24 cellular contexts compared by ENCODE assay signal in the genomic region with DNA sequence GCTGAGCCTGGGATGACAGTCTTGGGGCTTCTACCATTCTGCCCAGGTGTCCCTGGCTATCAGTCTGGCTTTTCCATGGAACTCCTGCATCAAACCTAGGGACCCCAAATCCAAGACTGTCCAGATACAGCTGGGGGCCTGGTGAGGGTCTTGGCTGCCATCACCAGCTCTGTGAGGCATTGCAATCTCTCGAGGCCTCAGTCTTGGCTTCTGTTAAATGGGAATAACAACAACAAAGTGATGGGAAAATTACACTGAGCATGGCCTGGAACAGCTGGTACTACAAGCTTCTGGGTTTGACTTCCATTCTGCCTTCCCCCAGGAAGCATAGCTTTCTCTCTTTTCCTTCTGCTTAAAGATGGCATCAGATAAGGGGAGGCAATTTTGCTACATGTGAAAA. TPM values are rescaled to one million over a fixed set of nuclear protein-coding genes. Genes with fewer than 3 reads are reported as not detected.
DNase-seq lines count a peak whose midpoint lies in the region; ATAC-seq and TF ChIP-seq lines count a peak whose summit lies in the region.
"Had no signal": no experiment of that assay in that cellular context is flagged by ENCODE, and none has a peak within 500 bp of the region (broad histone marks: within the 10 kb centered on the region; RNA-seq: fewer than 3 reads in every experiment).

No MANE protein-coding gene starts in this region.

- H4K8ac ChIP-seq in mesenchymal stem cell (ENCODE audit: low read length), result no peak overlapping the region

- no peak for ATAC-seq in upper lobe of right lung

- H3K4me1 ChIP-seq in mesenchymal stem cell (ENCODE audit: control insufficient read depth, insufficient read depth, low read depth, low read length), result peaks cover 17% of the 10 kb centered on the region
- peaks cover 52% of the 10 kb centered on the region for H3K4me1 ChIP-seq in upper lobe of right lung

- H2BK120ac ChIP-seq in mesenchymal stem cell (ENCODE audit: low read depth, low read length), result no peak overlapping the region

- no peak overlapping the region for H2AFZ ChIP-seq in mesenchymal stem cell (ENCODE audit: low read depth, low read length)

- no peak overlapping the region for H2BK5ac ChIP-seq in mesenchymal stem cell (ENCODE audit: low read depth, low read length, poor library complexity, severe bottlenecking)

- H3K27ac Mint-ChIP-seq in CD14-positive monocyte (peak overlapping the region in 4 of 7 donors; percentile 84 to 99 (median 89)), chondrocyte (ENCODE audit: unreplicated experiment) (no peak overlapping the region)
- H3K27ac Mint-ChIP-seq: CD4-positive, CD25-positive, alpha-beta regulatory T cell had no signal

- H3K4me3 Mint-ChIP-seq in CD14-positive monocyte (no peak overlapping the region), chondrocyte (ENCODE audit: unreplicated experiment) (no peak overlapping the region)
- H3K4me3 Mint-ChIP-seq: CD4-positive, CD25-positive, alpha-beta regulatory T cell had no signal

- intact Hi-C loops in CD14-positive monocyte (cut with micrococcal nuclease), result loop anchor here in 1 of 2 donors (5.0 kb wide), 3 partner anchors 86 to 236 kb away; a partner anchor contains a TSS
- intact Hi-C loops in upper lobe of right lung (cut with DNase I), result loop anchor here (10.0 kb wide), 2 partner anchors 89 to 159 kb away; a partner anchor contains a TSS
- intact Hi-C loops in posterior vena cava (cut with DNase I), result loop anchor here in 1 of 2 donors (5.0 kb wide), 1 partner anchor 236 kb away; no protein-coding TSS in a partner anchor

- H3K4me2 ChIP-seq in mesenchymal stem cell (ENCODE audit: low read length, poor library complexity, severe bottlenecking), result no peak overlapping the region

- H3K23ac ChIP-seq in mesenchymal stem cell (ENCODE audit: low read length in 2 of 2), result no peak overlapping the region

- H3K4ac ChIP-seq in mesenchymal stem cell (ENCODE audit: low read depth in 1 of 2, low read length in 2 of 2), result peak overlapping the region in 1 of 2 experiments; percentile 73

- peaks cover 0 to 3% of the 10 kb centered on the region in 2 donors for H3K36me3 Mint-ChIP-seq in CD14-positive monocyte
- no peaks in the 10 kb centered on the region for H3K36me3 Mint-ChIP-seq in chondrocyte (ENCODE audit: low read depth)
- H3K36me3 Mint-ChIP-seq: CD4-positive, CD25-positive, alpha-beta regulatory T cell had no signal

- H3K27me3 Mint-ChIP-seq in CD14-positive monocyte (ENCODE audit: low read depth in 3 of 3) (peaks cover 2 to 5% (median 3%) of the 10 kb centered on the region in 3 donors), chondrocyte (ENCODE audit: low read depth) (no peaks in the 10 kb centered on the region)

- TF ChIP-seq CTCF in CD14-positive monocyte (IDR thresholded peaks at IDR 0.05) (no peak), chondrocyte (IDR thresholded peaks at IDR 0.05) (no peak), upper lobe of right lung (IDR thresholded peaks at IDR 0.05) (no peak)

- H3K14ac ChIP-seq in mesenchymal stem cell (ENCODE audit: low read length in 2 of 2), result peak overlapping the region in 1 of 2 experiments; percentile 74

- H3K36me3 ChIP-seq in mesenchymal stem cell (ENCODE audit: control insufficient read depth in 1 of 2, insufficient read depth in 2 of 2, low read depth in 1 of 2, low read length in 2 of 2) (no peaks in the 10 kb centered on the region), upper lobe of right lung (no peaks in the 10 kb centered on the region)
- H3K36me3 ChIP-seq: MG63, SJSA1 had no signal

- H2BK15ac ChIP-seq in mesenchymal stem cell (ENCODE audit: low read depth, poor library complexity, severe bottlenecking), result no peak overlapping the region

- H3K4me1 Mint-ChIP-seq in CD14-positive monocyte, result peaks cover 64% of the 10 kb centered on the region
- H3K4me1 Mint-ChIP-seq in chondrocyte (ENCODE audit: low read depth), result peaks cover 24% of the 10 kb centered on the region

- DNase-seq in CD14-positive monocyte (ENCODE audit: low spot score), result no peak
- DNase-seq in chondrocyte (ENCODE audit: low spot score), result peak; percentile 29
- no peak for DNase-seq in mesenchymal stem cell
- DNase-seq in upper lobe of right lung, result no peak
- DNase-seq in MV-4-11 (lab: John Stamatoyannopoulos, UW), result no peak
- no peak for DNase-seq in globus pallidus (ENCODE audit: low spot score)
- no peak for DNase-seq in posterior vena cava (ENCODE audit: low spot score)
- DNase-seq: CD4-positive, CD25-positive, alpha-beta regulatory T cell; DMS153; DND-41; KG1; MG63; NCI-H1092; NCI-H1417 treated with DMSO at 0.1 percent for 48 hours; NCI-H1694 treated with DMSO at 0.1 percent for 48 hours; NCI-H2081; NCI-H2171; NCI-H226; NCI-H510A; NCI-H69; Right ventricle myocardium superior; RPMI8226 had no signal

- H2BK12ac ChIP-seq in mesenchymal stem cell (ENCODE audit: low read length in 2 of 2), result peak overlapping the region in 1 of 2 experiments; percentile 68

- no peak overlapping the region for H4K91ac ChIP-seq in mesenchymal stem cell (ENCODE audit: low read length)

- WGBS in mesenchymal stem cell, result 75% methylated on average over 1 of the region's 1 CpG

- H3K9me3 Mint-ChIP-seq in CD14-positive monocyte, result peaks cover 0 to 6% (median 0%) of the 10 kb centered on the region in 7 donors
- no peaks in the 10 kb centered on the region for H3K9me3 Mint-ChIP-seq in chondrocyte (ENCODE audit: low read depth)
- H3K9me3 Mint-ChIP-seq: CD4-positive, CD25-positive, alpha-beta regulatory T cell had no signal

- H3K9me3 ChIP-seq in mesenchymal stem cell (ENCODE audit: control insufficient read depth, low read length) (no peaks in the 10 kb centered on the region), upper lobe of right lung (no peaks in the 10 kb centered on the region)
- H3K9me3 ChIP-seq: MG63, SJSA1 had no signal

- H2AK5ac ChIP-seq in mesenchymal stem cell (ENCODE audit: low read length, severe bottlenecking), result no peak overlapping the region

- H3K79me1 ChIP-seq in mesenchymal stem cell (replicated peaks; ENCODE audit: low read length, poor library complexity, severe bottlenecking), result no peaks in the 10 kb centered on the region

- no peak overlapping the region for H3K9ac ChIP-seq in mesenchymal stem cell (ENCODE audit: low read length)

- H3K18ac ChIP-seq in mesenchymal stem cell (ENCODE audit: low read depth in 1 of 2, low read length in 2 of 2), result peak overlapping the region; percentile 14 to 18

- H3K4me3 ChIP-seq in mesenchymal stem cell (ENCODE audit: insufficient read depth in 1 of 2, low read depth in 1 of 2, low read length in 2 of 2), result no peak overlapping the region
- no peak overlapping the region for H3K4me3 ChIP-seq in upper lobe of right lung
- H3K4me3 ChIP-seq: MG63, SJSA1 had no signal

- peaks cover 0 to 16% of the 10 kb centered on the region in 2 experiments for H3K27me3 ChIP-seq in mesenchymal stem cell (ENCODE audit: control insufficient read depth in 1 of 2, insufficient read depth in 1 of 2, low read length in 2 of 2)
- H3K27me3 ChIP-seq in upper lobe of right lung, result no peaks in the 10 kb centered on the region
- H3K27me3 ChIP-seq: MG63, SJSA1 had no signal

- H3K27ac ChIP-seq in mesenchymal stem cell (ENCODE audit: low read length, poor library complexity, severe bottlenecking) (no peak overlapping the region), upper lobe of right lung (peak overlapping the region; percentile 36)
- H3K27ac ChIP-seq: SJSA1 had no signal

RNA-seq across cellular contexts. Expression of a gene that starts 50.0 kb away (rescaled TPM):
- polyA plus RNA-seq in CD14-positive monocyte, result not detected
- total RNA-seq in chondrocyte, result 0.31 to 0.50 TPM (median 0.31 TPM) in 3 replicates
- polyA plus RNA-seq in mesenchymal stem cell (2013, experiment 1 of 2), result 1.5 TPM
- polyA plus RNA-seq in mesenchymal stem cell (2013, experiment 2 of 2), result 1.2 TPM
- not detected for total RNA-seq in upper lobe of right lung
- not detected for total RNA-seq in posterior vena cava
- total RNA-seq: A673; CD4-positive, CD25-positive, alpha-beta regulatory T cell; Right ventricle myocardium superior had no signal
